Comparison of ENCODE assay signal across 9 cellular contexts in genomic region chr12:67449591-67450052, GRCh38.
DNase-seq lines count a peak whose midpoint lies in the region; ATAC-seq lines count a peak whose summit lies in the region.
"Had no signal": no experiment of that assay in that cellular context is flagged by ENCODE, and none has a peak within 500 bp of the region (broad histone marks: within the 10 kb centered on the region; RNA-seq: fewer than 3 reads in every experiment).

No MANE protein-coding gene starts in this region.

- ATAC-seq in GM18858 (IDR thresholded peaks at IDR 0.05; ENCODE audit: unreplicated experiment): peak; percentile 81
- peak; percentile 84 for ATAC-seq in GM21717 (IDR thresholded peaks at IDR 0.05; ENCODE audit: unreplicated experiment)
- peak; percentile 71 for ATAC-seq in HG03558 (IDR thresholded peaks at IDR 0.05; ENCODE audit: extremely low read depth, unreplicated experiment)

- in situ Hi-C loops in HAP-1 (cut with MboI; ENCODE audit: low sequenced_read_pairs): loop anchor here (10.0 kb wide), 1 partner anchor 95 kb away; no protein-coding TSS in a partner anchor

- H3K27me3 ChIP-seq in HAP-1 (ENCODE audit: low read depth): no peaks in the 10 kb centered on the region

- no peaks in the 10 kb centered on the region for H3K9me3 ChIP-seq in HAP-1

- no peaks in the 10 kb centered on the region for H3K36me3 ChIP-seq in HAP-1 (replicated peaks)

- H3K4me3 ChIP-seq in HAP-1: no peak overlapping the region

- no peaks in the 10 kb centered on the region; the same call in 1 of the 2 replicates for H3K4me1 ChIP-seq in HAP-1

- DNase-seq in germinal center (ENCODE audit: low spot score) (peak; percentile 23), SKM-1 (lab: John Stamatoyannopoulos, UW; ENCODE audit: unreplicated experiment) (no peak), LoVo (ENCODE audit: low spot score) (no peak), HAP-1 (ENCODE audit: low spot score in 2 of 2) (no peak), NCI-H2107 (lab: John Stamatoyannopoulos, UW) (no peak)
- DNase-seq: NCI-H345 had no signal
